16 cellular contexts compared by ENCODE assay signal in genomic region chr19:40692212-40692551, GRCh38. TPM values are rescaled to one million over a fixed set of nuclear protein-coding genes. Genes with fewer than 3 reads are reported as not detected.
A peak's percentile ranks its signal among the peaks of the same experiment; 100 is the strongest.
DNase-seq lines count a peak whose midpoint lies in the region; ATAC-seq and TF ChIP-seq lines count a peak whose summit lies in the region.
"Had no signal": no experiment of that assay in that cellular context is flagged by ENCODE, and none has a peak within 500 bp of the region (broad histone marks: within the 10 kb centered on the region; RNA-seq: fewer than 3 reads in every experiment).

No MANE protein-coding gene starts in this region.

- peaks cover 6 to 35% (median 23%) of the 10 kb centered on the region in 3 experiments for H3K36me3 Mint-ChIP-seq in H9 (ENCODE audit: insufficient read depth in 1 of 3, low read depth in 3 of 3)
- peaks cover 4 to 15% of the 10 kb centered on the region in 2 donors for H3K36me3 Mint-ChIP-seq in CD4-positive, alpha-beta memory T cell

- H2AK5ac ChIP-seq in H9 (ENCODE audit: insufficient read length, low read length): no peak overlapping the region

- H3K4me1 Mint-ChIP-seq in H9: peaks cover 7 to 9% of the 10 kb centered on the region in 2 experiments
- H3K4me1 Mint-ChIP-seq in CD4-positive, alpha-beta memory T cell: peaks cover 2 to 6% (median 4%) of the 10 kb centered on the region in 4 donors

- H2AFZ ChIP-seq in H9 (ENCODE audit: low read length): no peak overlapping the region

- no peak overlapping the region for H3K9ac ChIP-seq in BLaER1
- no peak overlapping the region for H3K9ac ChIP-seq in H9 (ENCODE audit: extremely low read depth, insufficient read length, low read length)

- intact Hi-C loops in dorsolateral prefrontal cortex (cut with DNase I): no loop called here
- intact Hi-C loops in psoas muscle (cut with DNase I): loop anchor here in 1 of 2 donors (2.0 kb wide), 1 partner anchor 23 kb away; no protein-coding TSS in a partner anchor
- intact Hi-C loops in CD4-positive, alpha-beta memory T cell (cut with micrococcal nuclease): no loop called here

- no peak overlapping the region for H2BK12ac ChIP-seq in H9 (ENCODE audit: insufficient read length, low read depth, low read length)

- peaks cover 34% of the 10 kb centered on the region; the same call in 1 of the 2 replicates for H3K36me3 ChIP-seq in BLaER1
- H3K36me3 ChIP-seq in psoas muscle (ENCODE audit: insufficient read depth in 1 of 2, low read depth in 1 of 2): peaks cover 0 to 20% of the 10 kb centered on the region in 2 donors
- no peaks in the 10 kb centered on the region for H3K36me3 ChIP-seq in CD4-positive, alpha-beta memory T cell (ENCODE audit: insufficient read depth, low read length)

- no peak overlapping the region for H2BK20ac ChIP-seq in H9 (ENCODE audit: low read depth, low read length, poor library complexity, severe bottlenecking)

- no peak overlapping the region for H4K8ac ChIP-seq in H9 (replicated peaks; ENCODE audit: insufficient read length, low read depth, low read length)

- H4K5ac ChIP-seq in H9 (ENCODE audit: insufficient read length, low read depth, low read length): no peak overlapping the region

- no peak overlapping the region for H2BK120ac ChIP-seq in H9 (ENCODE audit: low read depth, low read length, poor library complexity, severe bottlenecking)

- peak overlapping the region; percentile 87; the same call in 1 of the 2 replicates for H3K27ac ChIP-seq in BLaER1
- H3K27ac ChIP-seq in H9 (ENCODE audit: insufficient read length, low read depth, low read length): no peak overlapping the region
- peak overlapping the region in 43 of 59 donors; percentile 14 to 93 (median 85) for H3K27ac ChIP-seq in dorsolateral prefrontal cortex
- H3K27ac ChIP-seq in psoas muscle: peak overlapping the region; percentile 83
- no peak overlapping the region for H3K27ac ChIP-seq in CD4-positive, alpha-beta memory T cell (ENCODE audit: low read depth, low read length)
- H3K27ac ChIP-seq: foreskin keratinocyte had no signal

- H3K14ac ChIP-seq in H9 (ENCODE audit: insufficient read depth, low read length): no peak overlapping the region

- H3K27me3 ChIP-seq in BLaER1: no peaks in the 10 kb centered on the region
- no peaks in the 10 kb centered on the region for H3K27me3 ChIP-seq in H9 (ENCODE audit: insufficient read depth, low read length)
- no peaks in the 10 kb centered on the region for H3K27me3 ChIP-seq in dorsolateral prefrontal cortex
- H3K27me3 ChIP-seq in psoas muscle (ENCODE audit: insufficient read depth in 3 of 3, low read length in 2 of 3): no peaks in the 10 kb centered on the region
- H3K27me3 ChIP-seq in CD4-positive, alpha-beta memory T cell (ENCODE audit: insufficient read depth, low read length): no peaks in the 10 kb centered on the region
- H3K27me3 ChIP-seq: foreskin keratinocyte had no signal

- no peak overlapping the region for H2BK5ac ChIP-seq in H9 (ENCODE audit: insufficient read length, low read length)

- no peaks in the 10 kb centered on the region for H3K9me3 ChIP-seq in BLaER1
- H3K9me3 ChIP-seq in H9 (ENCODE audit: control insufficient read depth, low read depth, low read length): no peaks in the 10 kb centered on the region
- H3K9me3 ChIP-seq in psoas muscle: no peaks in the 10 kb centered on the region
- no peaks in the 10 kb centered on the region for H3K9me3 ChIP-seq in CD4-positive, alpha-beta memory T cell (ENCODE audit: control insufficient read depth in 1 of 2, low read length in 2 of 2)

- peak overlapping the region in 2 of 3 experiments; percentile 70 to 95; a peak in 3 of 7 replicates for H3K27ac Mint-ChIP-seq in H9
- H3K27ac Mint-ChIP-seq in CD4-positive, alpha-beta memory T cell: peak overlapping the region in 2 of 7 donors; percentile 41 to 63
- H3K27ac Mint-ChIP-seq: memory B cell; T-helper 2 cell treated with Interferon-gamma antibody and Interleukin-4, amounts not matched to agents 5 μg/mL and 100 μg/mL, for 36 hours had no signal

- H3K23ac ChIP-seq in H9 (ENCODE audit: insufficient read length, low read depth, low read length): no peak overlapping the region

- no peak overlapping the region for H3K56ac ChIP-seq in H9 (ENCODE audit: insufficient read length, low read depth, low read length)

- H3K23me2 ChIP-seq in H9 (ENCODE audit: insufficient read length, low read depth, low read length, poor library complexity, severe bottlenecking): peaks cover 15% of the 10 kb centered on the region

- no peak overlapping the region for H3K18ac ChIP-seq in H9 (ENCODE audit: insufficient read length, low read depth, low read length)

- H3K79me2 ChIP-seq in H9 (ENCODE audit: insufficient read depth, low read length): no peaks in the 10 kb centered on the region

- DNase-seq in H9 (no peak), dorsolateral prefrontal cortex (no peak), psoas muscle (no peak), T-helper 9 cell (no peak), NCI-H1092 treated with DMSO at 0.1 percent for 48 hours (lab: John Stamatoyannopoulos, UW) (no peak)
- DNase-seq in activated CD8-positive, alpha-beta memory T cell treated with anti-CD3 and anti-CD28 coated beads, Interleukin-2, amount 50 U/mL, for 4 hours: no peak
- no peak for DNase-seq in CD4-positive, alpha-beta memory T cell
- DNase-seq: activated CD4-positive, alpha-beta T cell treated with anti-CD3 and anti-CD28 coated beads, Interleukin-2, amount 50 U/mL, for 1 hour; foreskin keratinocyte; NCI-H1105; small intestine had no signal

- no peaks in the 10 kb centered on the region for H3K79me1 ChIP-seq in H9 (ENCODE audit: insufficient read depth, low read depth, low read length, poor library complexity, severe bottlenecking)

- no peaks in the 10 kb centered on the region for H3K9me3 Mint-ChIP-seq in H9
- no peaks in the 10 kb centered on the region for H3K9me3 Mint-ChIP-seq in CD4-positive, alpha-beta memory T cell
- H3K9me3 Mint-ChIP-seq: endodermal cell; memory B cell; T-helper 2 cell treated with Interferon-gamma antibody and Interleukin-4, amounts not matched to agents 5 μg/mL and 100 μg/mL, for 36 hours had no signal

- TF ChIP-seq CTCF in H9 (conservative IDR thresholded peaks at IDR 0.05) (no peak), dorsolateral prefrontal cortex (IDR thresholded peaks at IDR 0.05 in 54 of 56, conservative IDR thresholded peaks at IDR 0.05 in 2 of 56; ENCODE audit: low read depth in 1 of 56, partially characterized antibody in 56 of 56) (no peak), psoas muscle (IDR thresholded peaks at IDR 0.05) (no peak)

- WGBS in H9 (ENCODE audit: extremely low coverage, insufficient read length, low lambda C conversion rate): no CpG with 5 or more reads among the region's 14 CpGs
- WGBS in psoas muscle, 3 donors: 75 to 82% (median 81%) methylated on average over 13 to 14 of the region's 14 CpGs

- no peak overlapping the region for H3T11ph ChIP-seq in H9 (ENCODE audit: low read length)

- H4K91ac ChIP-seq in H9 (ENCODE audit: insufficient read length, low read depth, low read length): no peak overlapping the region

- no peak overlapping the region for H3K4me3 ChIP-seq in BLaER1
- H3K4me3 ChIP-seq in dorsolateral prefrontal cortex: no peak overlapping the region
- no peak overlapping the region for H3K4me3 ChIP-seq in psoas muscle
- H3K4me3 ChIP-seq in CD4-positive, alpha-beta memory T cell (ENCODE audit: low read length in 2 of 2): no peak overlapping the region

- no peaks in the 10 kb centered on the region for H4K20me1 ChIP-seq in BLaER1
- peaks cover 5% of the 10 kb centered on the region for H4K20me1 ChIP-seq in H9 (ENCODE audit: control insufficient read depth, insufficient read depth, insufficient read length)

- H3K4me2 ChIP-seq in BLaER1 (no peak overlapping the region), H9 (ENCODE audit: insufficient read depth, insufficient read length, low read length) (no peak overlapping the region)

- CTCF ChIA-PET in CD4-positive, alpha-beta memory T cell (lab: Charles Lee; ENCODE audit: partially characterized antibody): no interaction called here

- POLR2A ChIA-PET in CD4-positive, alpha-beta memory T cell (lab: Charles Lee; ENCODE audit: partially characterized antibody): no interaction called here

- H3K4me3 Mint-ChIP-seq in H9: peak overlapping the region in 1 of 2 experiments; percentile 32; a peak in 1 of 5 replicates
- H3K4me3 Mint-ChIP-seq in CD4-positive, alpha-beta memory T cell: peak overlapping the region in 3 of 8 donors; percentile 9 to 57 (median 46)
- H3K4me3 Mint-ChIP-seq: endodermal cell, memory B cell had no signal

- no peak overlapping the region for H3K4ac ChIP-seq in H9 (ENCODE audit: low read depth, low read length)

- no peaks in the 10 kb centered on the region for H3K27me3 Mint-ChIP-seq in H9 (ENCODE audit: low read depth)
- H3K27me3 Mint-ChIP-seq in CD4-positive, alpha-beta memory T cell: no peaks in the 10 kb centered on the region
- H3K27me3 Mint-ChIP-seq: memory B cell had no signal

- no peak overlapping the region for H2BK15ac ChIP-seq in H9 (ENCODE audit: low read depth, low read length)

- H3K4me1 ChIP-seq in BLaER1 (peaks cover 36% of the 10 kb centered on the region), H9 (ENCODE audit: insufficient read depth, low read length) (no peaks in the 10 kb centered on the region), psoas muscle (peaks cover 8% of the 10 kb centered on the region)
- H3K4me1 ChIP-seq in CD4-positive, alpha-beta memory T cell (ENCODE audit: insufficient read depth, low read length): peaks cover 8% of the 10 kb centered on the region

- ATAC-seq in psoas muscle: no peak
- ATAC-seq: foreskin keratinocyte, Right ventricle myocardium inferior had no signal

RNA-seq across cellular contexts. Expression of gene NUMBL, which starts 1.7 kb away (rescaled TPM):
- total RNA-seq in H9 (2021): 32.6 and 34.5 TPM in 2 replicates
- 100 to 1,000 TPM in 33 of 120 experiments, 10 to 100 TPM in 87; 35.4 to 140 (median 89.4) TPM for total RNA-seq in dorsolateral prefrontal cortex
- total RNA-seq in psoas muscle: 10 to 100 TPM; 12.0 to 13.3 (median 12.9) TPM
- 1 to 10 TPM; 3.3 to 5.5 (median 4.1) TPM for polyA plus RNA-seq in psoas muscle
- 10 to 100 TPM; 15.8 to 20.2 TPM for total RNA-seq in CD4-positive, alpha-beta memory T cell
- polyA plus RNA-seq in CD4-positive, alpha-beta memory T cell: 1 to 10 TPM in 1 of 2 donors, under 1 TPM in 1; 0.35 to 1.6 TPM

RNA-seq across cellular contexts. Expression of gene COQ8B, which starts 24.5 kb away (rescaled TPM):
- total RNA-seq in H9 (2021) (40.5 and 42.0 TPM in 2 replicates), dorsolateral prefrontal cortex (10 to 100 TPM; 22.8 to 64.2 (median 35.5) TPM), psoas muscle (10 to 100 TPM in 3 of 4 donors, 1 to 10 TPM in 1; 6.8 to 16.2 (median 13.7) TPM)
- polyA plus RNA-seq in psoas muscle: 10 to 100 TPM; 13.2 to 43.1 (median 16.1) TPM
- 10 to 100 TPM; 48.0 to 54.7 TPM for total RNA-seq in CD4-positive, alpha-beta memory T cell
- polyA plus RNA-seq in CD4-positive, alpha-beta memory T cell: 10 to 100 TPM; 20.2 to 20.4 TPM

RNA-seq across cellular contexts. Expression of gene ITPKC, which starts 24.7 kb away (rescaled TPM):
- 11.2 and 11.8 TPM in 2 replicates for total RNA-seq in H9 (2021)
- total RNA-seq in dorsolateral prefrontal cortex: 10 to 100 TPM in 91 of 120 experiments, 1 to 10 TPM in 29; 6.6 to 73.8 (median 12.0) TPM
- 10 to 100 TPM in 3 of 4 donors, 1 to 10 TPM in 1; 6.9 to 16.7 (median 14.2) TPM for total RNA-seq in psoas muscle
- 10 to 100 TPM; 10.2 to 19.2 (median 16.6) TPM for polyA plus RNA-seq in psoas muscle
- total RNA-seq in CD4-positive, alpha-beta memory T cell: 10 to 100 TPM in 1 of 2 experiments, 1 to 10 TPM in 1; 8.1 to 10.2 TPM
- 1 to 10 TPM; 1.9 to 7.2 TPM for polyA plus RNA-seq in CD4-positive, alpha-beta memory T cell

RNA-seq across cellular contexts. Expression of gene ACTMAP, which starts 58.1 kb away (rescaled TPM):
- total RNA-seq in H9 (2021) (27.7 and 31.5 TPM in 2 replicates), dorsolateral prefrontal cortex (10 to 100 TPM in 5 of 120 experiments, 1 to 10 TPM in 115; 1.4 to 15.4 (median 5.6) TPM), psoas muscle (10 to 100 TPM in 2 of 4 donors, 1 to 10 TPM in 2; 6.7 to 13.3 (median 9.6) TPM)
- 1 to 10 TPM; 5.1 to 8.9 (median 6.6) TPM for polyA plus RNA-seq in psoas muscle
- 1 to 10 TPM; 5.2 to 5.5 TPM for total RNA-seq in CD4-positive, alpha-beta memory T cell
- polyA plus RNA-seq in CD4-positive, alpha-beta memory T cell: 1 to 10 TPM in 1 of 2 donors, under 1 TPM in 1; 0.26 to 2.8 TPM

RNA-seq across cellular contexts. Expression of gene SNRPA, which starts 58.8 kb away (rescaled TPM):
- 199 and 225 TPM in 2 replicates for total RNA-seq in H9 (2021)
- 10 to 100 TPM; 22.7 to 66.6 (median 39.6) TPM for total RNA-seq in dorsolateral prefrontal cortex
- 10 to 100 TPM; 27.5 to 43.6 (median 33.5) TPM for total RNA-seq in psoas muscle
- polyA plus RNA-seq in psoas muscle: 10 to 100 TPM; 21.5 to 34.2 (median 22.5) TPM
- 10 to 100 TPM; 93.3 to 95.7 TPM for total RNA-seq in CD4-positive, alpha-beta memory T cell
- 10 to 100 TPM; 48.8 to 63.9 TPM for polyA plus RNA-seq in CD4-positive, alpha-beta memory T cell

Comparison
In these comparisons a context has a peak if more than half of its experiments do, and no peak if none do; other contexts are left out.
1. H3K27ac ChIP-seq: peak in BLaER1 (single experiment), dorsolateral prefrontal cortex (43 of 59) and psoas muscle (single experiment); none in H9 (single experiment) and CD4-positive, alpha-beta memory T cell (single experiment).